ENCODE assay signal across 8 cellular contexts in the genomic region with DNA sequence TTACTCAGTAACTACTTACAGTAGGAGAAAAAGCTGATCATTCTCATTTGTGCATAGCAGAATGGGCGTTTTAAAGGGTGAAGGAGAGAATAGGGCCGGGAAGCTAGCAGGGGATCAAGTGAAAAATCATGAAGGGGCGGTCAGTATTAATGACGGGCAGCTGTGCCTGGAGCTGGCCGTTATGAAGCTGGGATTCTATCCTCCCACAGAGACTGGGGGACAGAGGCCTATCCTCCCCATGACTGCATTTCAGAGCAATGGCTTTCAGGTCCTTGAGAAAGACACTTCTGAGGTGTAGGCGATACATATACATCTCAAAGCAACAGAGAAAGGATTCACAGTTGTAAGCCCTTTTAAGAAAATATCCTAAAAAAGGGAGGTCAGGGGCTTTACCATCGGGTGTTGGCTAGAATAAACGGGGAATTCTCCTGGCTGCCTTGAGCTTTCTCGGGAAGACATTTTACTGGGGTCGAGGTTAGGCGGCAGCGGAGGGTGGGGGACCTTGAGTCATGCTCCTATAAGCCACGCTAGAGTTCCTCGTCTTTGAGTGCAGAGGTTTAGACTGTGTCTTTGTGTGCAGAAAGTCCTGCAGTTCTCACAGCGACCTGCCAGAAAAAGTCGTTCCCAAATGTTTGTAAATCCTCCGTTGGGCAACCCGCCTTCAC. TPM values are rescaled to one million over a fixed set of nuclear protein-coding genes. Genes with fewer than 3 reads are reported as not detected.
DNase-seq lines count a peak whose midpoint lies in the region; TF ChIP-seq lines count a peak whose summit lies in the region.

No MANE protein-coding gene starts in this region.

- peaks cover 59% of the 10 kb centered on the region for H3K27me3 ChIP-seq in HUES6 (ENCODE audit: control insufficient read depth, insufficient read depth, low read length)
- peaks cover 71% of the 10 kb centered on the region for H3K27me3 ChIP-seq in neural progenitor cell
- H3K27me3 ChIP-seq in HAP-1 (ENCODE audit: low read depth), result no peaks in the 10 kb centered on the region

- H3K9me3 Mint-ChIP-seq in neural progenitor cell, result no peaks in the 10 kb centered on the region

- H3K4me3 ChIP-seq in GM12865 (ENCODE audit: low read depth, low read length), result peak overlapping the region; percentile 70
- peak overlapping the region; percentile 82 for H3K4me3 ChIP-seq in HUES6 (ENCODE audit: low read depth, low read length)
- peak overlapping the region; percentile 82 for H3K4me3 ChIP-seq in epithelial cell of proximal tubule (ENCODE audit: low read depth, low read length)
- peak overlapping the region; percentile 55 for H3K4me3 ChIP-seq in neural progenitor cell
- no peak overlapping the region for H3K4me3 ChIP-seq in HAP-1

- H3K9me3 ChIP-seq in HUES6 (ENCODE audit: control insufficient read depth, insufficient read depth, low read depth, low read length) (no peaks in the 10 kb centered on the region), neural progenitor cell (ENCODE audit: low read depth) (no peaks in the 10 kb centered on the region), HAP-1 (no peaks in the 10 kb centered on the region)

- H3K4me1 Mint-ChIP-seq in neural progenitor cell, result peaks cover 38% of the 10 kb centered on the region

- DNase-seq in GM12865 (ENCODE audit: low read depth), result no peak
- no peak for DNase-seq in epithelial cell of proximal tubule (ENCODE audit: low read depth)
- DNase-seq in neural progenitor cell (ENCODE audit: low spot score), result no peak
- DNase-seq in effector CD8-positive, alpha-beta T cell (lab: John Stamatoyannopoulos, UW), result no peak
- DNase-seq in SW480 (ENCODE audit: low spot score), result no peak
- DNase-seq in HAP-1 (ENCODE audit: low spot score in 2 of 2), result no peak
- no peak for DNase-seq in GM20000 (ENCODE audit: low spot score)

- H3K27ac ChIP-seq in HUES6 (ENCODE audit: low read depth, low read length) (no peak overlapping the region), neural progenitor cell (no peak overlapping the region)

- TF ChIP-seq CTCF in GM12865 (IDR thresholded peaks at IDR 0.05; ENCODE audit: insufficient read depth, low read depth, low read length, missing control alignments) (no peak), epithelial cell of proximal tubule (conservative IDR thresholded peaks at IDR 0.05; ENCODE audit: low read depth, low read length) (no peak), neural progenitor cell (IDR thresholded peaks at IDR 0.05) (no peak), GM20000 (IDR thresholded peaks at IDR 0.05; ENCODE audit: extremely low read depth, missing control alignments) (no peak)

- H3K9ac ChIP-seq in HUES6 (ENCODE audit: low read length) (peak overlapping the region; percentile 64), neural progenitor cell (no peak overlapping the region)

- H3K4me3 Mint-ChIP-seq in neural progenitor cell, result peak overlapping the region; percentile 91

- H3K4me1 ChIP-seq in HUES6 (ENCODE audit: control insufficient read depth, insufficient read depth, low read length) (peaks cover 30% of the 10 kb centered on the region), neural progenitor cell (peaks cover 8% of the 10 kb centered on the region), HAP-1 (peaks cover 14% of the 10 kb centered on the region)

- no peaks in the 10 kb centered on the region for H3K36me3 Mint-ChIP-seq in neural progenitor cell

- peak overlapping the region; percentile 24 for H3K27ac Mint-ChIP-seq in neural progenitor cell

- peak overlapping the region; percentile 89 for H2AFZ ChIP-seq in neural progenitor cell (replicated peaks)

- no peaks in the 10 kb centered on the region for H3K79me2 ChIP-seq in neural progenitor cell (ENCODE audit: low read depth)

- H3F3A ChIP-seq in neural progenitor cell (ENCODE audit: low read depth), result no peaks in the 10 kb centered on the region

- in situ Hi-C loops in HAP-1 (cut with MboI; ENCODE audit: low sequenced_read_pairs), result no loop called here

- H3K4me2 ChIP-seq in neural progenitor cell, result peak overlapping the region; percentile 95

- H4K20me1 ChIP-seq in neural progenitor cell (ENCODE audit: low read depth), result no peaks in the 10 kb centered on the region

- peaks cover 13% of the 10 kb centered on the region for H3K27me3 Mint-ChIP-seq in neural progenitor cell (ENCODE audit: insufficient read depth, low read depth)

- no peaks in the 10 kb centered on the region for H3K36me3 ChIP-seq in HUES6 (ENCODE audit: control insufficient read depth, insufficient read depth, low read length)
- no peaks in the 10 kb centered on the region for H3K36me3 ChIP-seq in neural progenitor cell
- H3K36me3 ChIP-seq in HAP-1 (replicated peaks), result no peaks in the 10 kb centered on the region

RNA-seq across cellular contexts. Expression of a gene that starts 0.6 kb away (rescaled TPM):
- 7.7 and 13.8 TPM in 2 replicates for total RNA-seq in epithelial cell of proximal tubule
- not detected in 2 replicates for total RNA-seq in neural progenitor cell (ENCODE audit: low replicate concordance)

RNA-seq across cellular contexts. Expression of a gene that starts 39.2 kb away (rescaled TPM):
- 3.9 and 12.0 TPM in 2 replicates for total RNA-seq in epithelial cell of proximal tubule
- total RNA-seq in neural progenitor cell (ENCODE audit: low replicate concordance), result 11.3 and 11.5 TPM in 2 replicates

RNA-seq across cellular contexts. Expression of a gene that starts 57.4 kb away (rescaled TPM):
- total RNA-seq in epithelial cell of proximal tubule (5.5 and 6.7 TPM in 2 replicates), neural progenitor cell (ENCODE audit: low replicate concordance) (6.2 and 6.8 TPM in 2 replicates)
